In genomic region chr3:57796261-57796660, GRCh38 we compare ENCODE assay signal across 18 cellular contexts.
DNase-seq lines count a peak whose midpoint lies in the region; ATAC-seq lines count a peak whose summit lies in the region.
"Had no signal": no experiment of that assay in that cellular context is flagged by ENCODE, and none has a peak within 500 bp of the region (broad histone marks: within the 10 kb centered on the region; RNA-seq: fewer than 3 reads in every experiment).

No MANE protein-coding gene starts in this region.

- peak overlapping the region; percentile 17; the same call in 1 of the 2 replicates for H3K4me3 ChIP-seq in ACC112 (ENCODE audit: low read depth, low read length)
- H3K4me3 ChIP-seq: sigmoid colon had no signal

- H3K27ac ChIP-seq in ACC112 (ENCODE audit: low read depth, low read length): 0 out of 2 replicates have a peak overlapping the region, but pooled peaks have one; percentile 15
- H3K27ac ChIP-seq: sigmoid colon had no signal

- no peaks in the 10 kb centered on the region for H3K36me3 ChIP-seq in ACC112 (ENCODE audit: insufficient read depth, low read length)
- H3K36me3 ChIP-seq: sigmoid colon had no signal

- no peaks in the 10 kb centered on the region for H3K27me3 ChIP-seq in ACC112 (ENCODE audit: insufficient read depth, low read length)
- H3K27me3 ChIP-seq: sigmoid colon had no signal

- H3K4me1 ChIP-seq in ACC112 (ENCODE audit: control insufficient read depth, insufficient read depth, low read length, unreplicated experiment): peaks cover 40% of the 10 kb centered on the region

- peak; percentile 45 for DNase-seq in ELR (ENCODE audit: low read depth)
- peak; percentile 13 for DNase-seq in SW480 (ENCODE audit: low spot score)
- DNase-seq in kidney tubule cell (ENCODE audit: low spot score): peak; percentile 66
- no peak for DNase-seq in DMS153 treated with DMSO at 0.1 percent for 48 hours (lab: John Stamatoyannopoulos, UW; ENCODE audit: unreplicated experiment)
- no peak for DNase-seq in stimulated activated naive CD8-positive, alpha-beta T cell treated with anti-CD3 and anti-CD28 coated beads, Interleukin-15, Interleukin-2, amounts not matched to agents 100 U/mL and 50 U/mL, for 24 hours
- no peak for DNase-seq in NCI-H774 (lab: John Stamatoyannopoulos, UW)
- DNase-seq in SHP77 (lab: John Stamatoyannopoulos, UW): no peak
- DNase-seq: activated CD4-positive, alpha-beta T cell treated with anti-CD3 and anti-CD28 coated beads for 36 hours; activated CD8-positive, alpha-beta memory T cell treated with anti-CD3 and anti-CD28 coated beads, Interleukin-2, amount 50 U/mL, for 4 hours; activated naive CD4-positive, alpha-beta T cell treated with anti-CD3 and anti-CD28 coated beads, Interleukin-2, amount 10 ng/mL, durations not matched to agents 7 days and 5 days; DMS 273 treated with DMSO at 0.1 percent for 48 hours; Kasumi-1; NCI-H1436 treated with DMSO at 0.1 percent for 48 hours; NCI-H2227 treated with DMSO at 0.1 percent for 48 hours; sigmoid colon; stimulated activated CD4-positive, alpha-beta T cell treated with anti-CD3 and anti-CD28 coated beads, Interleukin-2, amount 100 ng/mL, for 48 hours; T1000 had no signal

- H2AFZ ChIP-seq in ACC112 (ENCODE audit: low read length, unreplicated experiment): peak overlapping the region; percentile 43

- ATAC-seq in stimulated activated naive CD8-positive, alpha-beta T cell treated with anti-CD3 and anti-CD28 coated beads, Interleukin-15, Interleukin-2, amounts not matched to agents 100 U/mL and 50 U/mL, for 24 hours: no peak
- ATAC-seq: activated CD4-positive, alpha-beta T cell treated with anti-CD3 and anti-CD28 coated beads for 36 hours had no signal

- peaks cover 75% of the 10 kb centered on the region for H3K79me2 ChIP-seq in ACC112 (ENCODE audit: control insufficient read depth, insufficient read depth, low read length, unreplicated experiment)

Comparison
In these comparisons a context has a peak if more than half of its experiments do, and no peak if none do; other contexts are left out.
1. DNase-seq: peak in ELR (single experiment), SW480 (single experiment) and kidney tubule cell (single experiment); none in DMS153 treated with DMSO at 0.1 percent for 48 hours (single experiment), stimulated activated naive CD8-positive, alpha-beta T cell treated with anti-CD3 and anti-CD28 coated beads, Interleukin-15, Interleukin-2, amounts not matched to agents 100 U/mL and 50 U/mL, for 24 hours (single experiment), NCI-H774 (single experiment) and SHP77 (0 of 2).